In genomic region chr14:37329189-37330001, GRCh38 we compare ENCODE assay signal across 22 cellular contexts.
DNase-seq lines count a peak whose midpoint lies in the region; ATAC-seq, FAIRE-seq and TF ChIP-seq lines count a peak whose summit lies in the region.
"Had no signal": no experiment of that assay in that cellular context is flagged by ENCODE, and none has a peak within 500 bp of the region (broad histone marks: within the 10 kb centered on the region; RNA-seq: fewer than 3 reads in every experiment).

No MANE protein-coding gene starts in this region.

- POLR2A ChIA-PET in endothelial cell of umbilical vein (lab: Charles Lee) = no interaction called here

- peak; percentile 9 for DNase-seq in DMS53 treated with DMSO at 0.1 percent for 48 hours (lab: John Stamatoyannopoulos, UW; ENCODE audit: unreplicated experiment)
- DNase-seq in endothelial cell of umbilical vein (ENCODE audit: low read depth, low spot score) = peak; percentile 72
- peak; percentile 3 for DNase-seq in left kidney (ENCODE audit: low read depth, low spot score)
- peak; percentile 84 for DNase-seq in small intestine
- no peak for DNase-seq in breast epithelium (ENCODE audit: low spot score in 2 of 2)
- no peak for DNase-seq in GM10266 (ENCODE audit: extremely low spot score)
- DNase-seq in upper lobe of left lung = no peak
- DNase-seq: CD4-positive, alpha-beta memory T cell; GDM1; NCI-H1436; NCI-H2029; NCI-H2171 treated with DMSO at 0.1 percent for 48 hours; NCI-H446 treated with DMSO at 0.1 percent for 48 hours; NCI-H748 treated with DMSO at 0.1 percent for 48 hours; OCI-M1; SJCRH30 had no signal

- no peaks in the 10 kb centered on the region for H3K9me1 ChIP-seq in endothelial cell of umbilical vein (replicated peaks; ENCODE audit: control insufficient read depth, extremely low read depth, insufficient read depth, low read length)

- dilution Hi-C loops in endothelial cell of umbilical vein (cut with MboI; ENCODE audit: extremely low pct_ligation_motif_present, low sequenced_read_pairs) = no loop called here

- H3K9ac ChIP-seq in endothelial cell of umbilical vein (replicated peaks; ENCODE audit: extremely low read depth, insufficient read depth, low read length) = no peak overlapping the region

- H2AFZ ChIP-seq in endothelial cell of umbilical vein (ENCODE audit: low read depth, low read length) = no peak overlapping the region
- H2AFZ ChIP-seq: GM23338 had no signal

- FAIRE-seq in endothelial cell of umbilical vein (lab: Jason Lieb, UNC) (peak; percentile 70), small intestine (lab: Jason Lieb, UNC) (peak; percentile 95)
- FAIRE-seq: GM12891, GM18507, K562 had no signal

- WGBS in small intestine, 3 donors = 14 to 55% (median 30%) methylated on average over 2 of the region's 2 CpGs
- WGBS in upper lobe of left lung, 2 donors = 47 to 48% methylated on average over 2 of the region's 2 CpGs

- H3K4me2 ChIP-seq in endothelial cell of umbilical vein (ENCODE audit: insufficient read depth, low read length) = no peak overlapping the region
- H3K4me2 ChIP-seq: GM23338 had no signal

- H3K4me1 ChIP-seq in endothelial cell of umbilical vein (ENCODE audit: control insufficient read depth, extremely low read depth, insufficient read depth, low read length) = peaks cover 7% of the 10 kb centered on the region
- H3K4me1 ChIP-seq in small intestine (ENCODE audit: control insufficient read depth in 2 of 2, insufficient read depth in 1 of 2, low read depth in 1 of 2, low read length in 1 of 2) = peaks cover 3 to 4% of the 10 kb centered on the region in 2 donors
- H3K4me1 ChIP-seq in breast epithelium = no peaks in the 10 kb centered on the region
- H3K4me1 ChIP-seq in upper lobe of left lung = no peaks in the 10 kb centered on the region
- H3K4me1 ChIP-seq: SJCRH30 had no signal

- no peaks in the 10 kb centered on the region for H3K79me2 ChIP-seq in endothelial cell of umbilical vein (ENCODE audit: control insufficient read depth, insufficient read depth, low read length)

- no peak for TF ChIP-seq EP300 in upper lobe of left lung (IDR thresholded peaks at IDR 0.05)

- H3K9me3 ChIP-seq in endothelial cell of umbilical vein (replicated peaks; ENCODE audit: control insufficient read depth, insufficient read depth, low read length) (no peaks in the 10 kb centered on the region), small intestine (ENCODE audit: control insufficient read depth, low read depth) (no peaks in the 10 kb centered on the region), breast epithelium (peaks cover 0 to 8% of the 10 kb centered on the region in 2 donors), upper lobe of left lung (no peaks in the 10 kb centered on the region)
- H3K9me3 ChIP-seq: SJCRH30 had no signal

- no peak overlapping the region for H3K4me3 ChIP-seq in endothelial cell of umbilical vein (replicated peaks in 1 of 3; ENCODE audit: insufficient read depth in 1 of 3, low read depth in 1 of 3, low read length in 3 of 3)
- H3K4me3 ChIP-seq in small intestine (ENCODE audit: low read depth in 1 of 2, low read length in 2 of 2) = no peak overlapping the region
- no peak overlapping the region for H3K4me3 ChIP-seq in breast epithelium
- no peak overlapping the region for H3K4me3 ChIP-seq in upper lobe of left lung
- H3K4me3 ChIP-seq: GM23338, K562, SJCRH30 had no signal

- TF ChIP-seq POLR2A in endothelial cell of umbilical vein (IDR thresholded peaks at IDR 0.05; ENCODE audit: low read depth, low read length) = no peak
- no peak for TF ChIP-seq POLR2A in breast epithelium (IDR thresholded peaks at IDR 0.05)
- no peak for TF ChIP-seq POLR2A in upper lobe of left lung (IDR thresholded peaks at IDR 0.05)

- no peak for ATAC-seq in upper lobe of left lung (ENCODE audit: low FRiP score in 2 of 2)
- ATAC-seq: GM23338, HCT116, K562 had no signal

- intact Hi-C loops in endothelial cell of umbilical vein (cut with micrococcal nuclease) (no loop called here), breast epithelium (cut with DNase I; ENCODE audit: low total_unique reads) (no loop called here)

- no peaks in the 10 kb centered on the region for H3K36me3 ChIP-seq in endothelial cell of umbilical vein (ENCODE audit: control insufficient read depth in 2 of 2, extremely low read depth in 1 of 2, insufficient read depth in 2 of 2, low read length in 2 of 2)
- no peaks in the 10 kb centered on the region for H3K36me3 ChIP-seq in small intestine (ENCODE audit: control insufficient read depth in 2 of 2, insufficient read depth in 2 of 2, low read length in 2 of 2)
- no peaks in the 10 kb centered on the region for H3K36me3 ChIP-seq in breast epithelium
- H3K36me3 ChIP-seq in upper lobe of left lung = no peaks in the 10 kb centered on the region
- H3K36me3 ChIP-seq: SJCRH30 had no signal

- H3K27ac ChIP-seq in endothelial cell of umbilical vein (ENCODE audit: insufficient read depth, low read depth, low read length) (no peak overlapping the region), small intestine (ENCODE audit: low read depth in 1 of 2, low read length in 1 of 2) (no peak overlapping the region), breast epithelium (no peak overlapping the region), upper lobe of left lung (no peak overlapping the region)
- H3K27ac ChIP-seq: RWPE1, SJCRH30 had no signal

- H4K20me1 ChIP-seq in endothelial cell of umbilical vein (replicated peaks; ENCODE audit: control insufficient read depth, extremely low read depth, insufficient read depth, low read length) = no peaks in the 10 kb centered on the region

- CTCF ChIA-PET in endothelial cell of umbilical vein (lab: Charles Lee) = interaction anchor here (0.6 to 1.9 kb wide), 2 partner anchors 12 to 59 kb away, joined by 5 to 6 read pairs; no protein-coding TSS in a partner anchor

- no peaks in the 10 kb centered on the region for H3K27me3 ChIP-seq in endothelial cell of umbilical vein (ENCODE audit: control insufficient read depth in 2 of 2, insufficient read depth in 2 of 2, low read length in 2 of 2)
- no peaks in the 10 kb centered on the region for H3K27me3 ChIP-seq in small intestine (ENCODE audit: control insufficient read depth in 2 of 2, insufficient read depth in 2 of 2, low read length in 2 of 2)
- H3K27me3 ChIP-seq in breast epithelium = no peaks in the 10 kb centered on the region
- no peaks in the 10 kb centered on the region for H3K27me3 ChIP-seq in upper lobe of left lung
- H3K27me3 ChIP-seq: SJCRH30 had no signal

- BruUV-seq in endothelial cell of umbilical vein (replicated peaks; lab: Mats Ljungman, UMichigan) = no TSS peak

- TF ChIP-seq CTCF in endothelial cell of umbilical vein (IDR thresholded peaks at IDR 0.05; ENCODE audit: extremely low read depth in 1 of 2, insufficient read depth in 1 of 2, low read depth in 1 of 2, low read length in 2 of 2) = no peak
- no peak for TF ChIP-seq CTCF in breast epithelium (IDR thresholded peaks at IDR 0.05)
- no peak for TF ChIP-seq CTCF in GM10266 (IDR thresholded peaks at IDR 0.05; ENCODE audit: control insufficient read depth, insufficient read depth, low read depth, missing control alignments)
- no peak for TF ChIP-seq CTCF in upper lobe of left lung (IDR thresholded peaks at IDR 0.05)

TF ChIP-seq in endothelial cell of umbilical vein, 7 proteins besides CTCF, POLR2A, EP300 and RAD21:
- TF ChIP-seq POLR2AphosphoS5 (IDR thresholded peaks at IDR 0.05; ENCODE audit: insufficient read depth, low read depth, low read length) (no peak), GATA2 (IDR thresholded peaks at IDR 0.05; ENCODE audit: insufficient read depth, insufficient read length, low read depth, low read length) (no peak), EZH2 (IDR thresholded peaks at IDR 0.05; ENCODE audit: borderline replicate concordance, low read depth, low read length, severe bottlenecking) (no peak), FOS (IDR thresholded peaks at IDR 0.05; ENCODE audit: borderline replicate concordance, insufficient read depth, low read length) (no peak), MAX (IDR thresholded peaks at IDR 0.05; ENCODE audit: insufficient read depth, insufficient read length) (no peak), MYC (IDR thresholded peaks at IDR 0.05; ENCODE audit: low read depth, low read length) (no peak)

Comparison
In these comparisons a context has a peak if more than half of its experiments do, and no peak if none do; other contexts are left out.
1. DNase-seq: peak in DMS53 treated with DMSO at 0.1 percent for 48 hours (single experiment), endothelial cell of umbilical vein (single experiment), left kidney (single experiment) and small intestine (single experiment); none in breast epithelium (0 of 2), GM10266 (single experiment) and upper lobe of left lung (0 of 2).